Comparison of ENCODE assay signal across 13 cellular contexts in the genomic region with DNA sequence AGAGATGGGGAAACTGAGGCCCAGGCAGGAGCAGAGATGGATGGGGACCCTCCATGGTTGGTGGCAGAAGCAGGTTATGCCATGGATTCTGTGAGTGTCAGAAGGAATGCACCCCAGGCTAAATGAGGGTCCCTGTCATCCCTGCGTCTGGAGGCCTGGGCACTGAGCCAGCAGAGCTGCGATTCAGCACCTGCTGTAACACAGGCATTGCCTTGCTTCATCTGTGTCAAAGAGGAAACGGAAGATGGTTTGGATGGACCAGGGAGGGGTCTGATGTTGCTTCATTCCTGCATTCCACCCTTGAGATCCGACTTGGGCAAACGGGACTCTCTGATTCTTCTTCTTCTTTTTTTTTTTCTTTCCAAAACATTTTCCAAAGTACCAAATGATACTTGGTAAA. TPM values are rescaled to one million over a fixed set of nuclear protein-coding genes. Genes with fewer than 3 reads are reported as not detected.
DNase-seq lines count a peak whose midpoint lies in the region; ATAC-seq and TF ChIP-seq lines count a peak whose summit lies in the region.
"Had no signal": no experiment of that assay in that cellular context is flagged by ENCODE, and none has a peak within 500 bp of the region (broad histone marks: within the 10 kb centered on the region; RNA-seq: fewer than 3 reads in every experiment).

No MANE protein-coding gene starts in this region.

- H3K4me3 ChIP-seq in left ventricle myocardium inferior, result peak overlapping the region; percentile 35

- no peaks in the 10 kb centered on the region for H3K36me3 ChIP-seq in left ventricle myocardium inferior

- peak; percentile 45 to 58 for DNase-seq in AML-193 (lab: John Stamatoyannopoulos, UW)
- peak; percentile 49 to 53 for DNase-seq in Kasumi-1 (lab: John Stamatoyannopoulos, UW)
- DNase-seq in RWPE1 (ENCODE audit: low spot score), result peak; percentile 52
- DNase-seq in left ventricle myocardium inferior, result peak; percentile 50
- no peak for DNase-seq in stimulated activated CD4-positive, alpha-beta T cell treated with anti-CD3 and anti-CD28 coated beads, Interleukin-15, amount 100 ng/mL, for 24 hours
- no peak for DNase-seq in UCSD-AML1 (lab: John Stamatoyannopoulos, UW; ENCODE audit: unreplicated experiment)
- DNase-seq in activated CD4-positive, CD25-positive, alpha-beta regulatory T cell treated with anti-CD3 and anti-CD28 coated beads, Interleukin-2, amount 50 U/mL, for 72 hours, result no peak
- DNase-seq: activated effector memory CD4-positive, alpha-beta T cell treated with Interleukin-2 at 50 U/mL for 16 hours; effector memory CD8-positive, alpha-beta T cell; kidney glomerular epithelial cell; stimulated activated naive CD4-positive, alpha-beta T cell treated with Interleukin-2 at 50 U/mL for 16 hours had no signal

- H3K27me3 ChIP-seq in left ventricle myocardium inferior (ENCODE audit: low read depth), result peaks cover 48% of the 10 kb centered on the region

- CTCF ChIA-PET in RWPE1 (lab: Yijun Ruan, JAX), result no interaction called here

- H3K27ac ChIP-seq in RWPE1 (peak overlapping the region; percentile 51), left ventricle myocardium inferior (replicated peaks) (no peak overlapping the region)
- H3K27ac ChIP-seq: C4-2B had no signal

- H3K9me3 ChIP-seq in left ventricle myocardium inferior (replicated peaks), result no peaks in the 10 kb centered on the region

- no peaks in the 10 kb centered on the region for H3K4me1 ChIP-seq in left ventricle myocardium inferior

- POLR2A ChIA-PET in RWPE1 (lab: Yijun Ruan, JAX; ENCODE audit: low non-redundant PET), result no interaction called here

- TF ChIP-seq CTCF in RWPE1 (conservative IDR thresholded peaks at IDR 0.05; ENCODE audit: low read depth) (no peak), left ventricle myocardium inferior (IDR thresholded peaks at IDR 0.05; ENCODE audit: borderline replicate concordance) (no peak)

- ATAC-seq in GM21717 (IDR thresholded peaks at IDR 0.05; ENCODE audit: unreplicated experiment), result no peak
- ATAC-seq: effector memory CD8-positive, alpha-beta T cell had no signal

- intact Hi-C loops in left ventricle myocardium inferior (cut with micrococcal nuclease), result no loop called here

RNA-seq across cellular contexts. Expression of gene C5AR1, which starts 1.2 kb away (rescaled TPM):
- 3.9 TPM for total RNA-seq in left ventricle myocardium inferior

RNA-seq across cellular contexts. Expression of gene C5AR2, which starts 21.2 kb away (rescaled TPM):
- 0.38 TPM for total RNA-seq in left ventricle myocardium inferior

RNA-seq across cellular contexts. Expression of gene INAFM1, which starts 36.1 kb away (rescaled TPM):
- total RNA-seq in left ventricle myocardium inferior, result 12.2 TPM

RNA-seq across cellular contexts. Expression of gene DHX34, which starts 38.3 kb away (rescaled TPM):
- total RNA-seq in left ventricle myocardium inferior, result 8.1 TPM

RNA-seq across cellular contexts. Expression of gene CCDC9, which starts 54.5 kb away (rescaled TPM):
- 21.6 TPM for total RNA-seq in left ventricle myocardium inferior

Comparison
In these comparisons a context has a peak if more than half of its experiments do, and no peak if none do; other contexts are left out.
1. DNase-seq: peak in AML-193 (2 of 2), Kasumi-1 (2 of 2), RWPE1 (single experiment) and left ventricle myocardium inferior (single experiment); none in stimulated activated CD4-positive, alpha-beta T cell treated with anti-CD3 and anti-CD28 coated beads, Interleukin-15, amount 100 ng/mL, for 24 hours (single experiment), UCSD-AML1 (single experiment) and activated CD4-positive, CD25-positive, alpha-beta regulatory T cell treated with anti-CD3 and anti-CD28 coated beads, Interleukin-2, amount 50 U/mL, for 72 hours (single experiment).